Comparison of ENCODE assay signal across 1 cellular context in the genomic region with DNA sequence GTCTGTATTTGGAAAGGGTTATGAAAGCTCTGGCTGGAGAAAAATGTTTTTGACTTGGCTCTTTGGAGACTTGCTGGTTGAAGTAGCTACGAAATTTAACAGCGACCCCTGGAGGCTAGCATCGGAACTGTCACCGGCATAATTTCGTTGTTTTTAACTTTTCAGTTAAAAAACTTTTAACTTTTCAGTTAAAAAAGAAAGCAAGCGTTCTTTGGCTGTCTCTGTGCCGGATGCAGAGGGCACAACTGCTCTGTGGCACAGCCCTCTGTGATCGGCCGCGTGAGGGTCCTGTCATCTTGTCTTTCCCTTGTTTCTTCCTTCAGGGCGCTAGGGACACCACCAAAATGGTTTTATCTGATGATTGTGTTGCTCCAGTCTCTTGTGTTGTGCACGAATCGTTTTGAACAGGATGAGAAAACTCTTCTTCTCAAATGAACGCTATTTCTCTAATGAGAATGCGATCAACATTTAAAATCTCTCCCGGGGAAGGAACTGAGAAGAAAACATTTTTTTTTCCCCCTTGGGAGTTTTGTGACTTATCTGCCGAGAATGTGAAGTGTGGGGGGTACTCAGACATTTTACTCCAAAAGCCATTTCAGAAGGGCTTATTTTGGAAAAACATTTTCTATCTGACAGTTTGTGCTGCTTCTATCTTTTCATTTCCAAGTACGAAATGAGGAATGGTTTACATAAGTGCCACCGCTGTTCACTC.
TF ChIP-seq lines count a peak whose summit lies in the region.

No MANE protein-coding gene starts in this region.

TF ChIP-seq in H1, 55 proteins besides CTCF, POLR2A, EP300 and RAD21 (continued from another document):
- TF ChIP-seq, protein P1, sequence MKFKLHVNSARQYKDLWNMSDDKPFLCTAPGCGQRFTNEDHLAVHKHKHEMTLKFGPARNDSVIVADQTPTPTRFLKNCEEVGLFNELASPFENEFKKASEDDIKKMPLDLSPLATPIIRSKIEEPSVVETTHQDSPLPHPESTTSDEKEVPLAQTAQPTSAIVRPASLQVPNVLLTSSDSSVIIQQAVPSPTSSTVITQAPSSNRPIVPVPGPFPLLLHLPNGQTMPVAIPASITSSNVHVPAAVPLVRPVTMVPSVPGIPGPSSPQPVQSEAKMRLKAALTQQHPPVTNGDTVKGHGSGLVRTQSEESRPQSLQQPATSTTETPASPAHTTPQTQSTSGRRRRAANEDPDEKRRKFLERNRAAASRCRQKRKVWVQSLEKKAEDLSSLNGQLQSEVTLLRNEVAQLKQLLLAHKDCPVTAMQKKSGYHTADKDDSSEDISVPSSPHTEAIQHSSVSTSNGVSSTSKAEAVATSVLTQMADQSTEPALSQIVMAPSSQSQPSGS (IDR thresholded peaks at IDR 0.05; ENCODE audit: low read length): no peak
- TF ChIP-seq TAF1 (IDR thresholded peaks at IDR 0.05; ENCODE audit: low read depth, low read length) (no peak), ZNF274 (IDR thresholded peaks at IDR 0.05; ENCODE audit: borderline replicate concordance, extremely low read depth, low read length) (no peak), EZH2 (IDR thresholded peaks at IDR 0.05; ENCODE audit: low read depth, low read length, severe bottlenecking) (no peak), GTF2F1 (IDR thresholded peaks at IDR 0.05; ENCODE audit: borderline replicate concordance, low read depth, low read length) (no peak), TCF12 (IDR thresholded peaks at IDR 0.05; ENCODE audit: low read depth, low read length) (no peak), CHD1 (IDR thresholded peaks at IDR 0.05; ENCODE audit: low read depth, low read length) (no peak), SP2 (IDR thresholded peaks at IDR 0.05; ENCODE audit: low read length) (no peak), YY1 (IDR thresholded peaks at IDR 0.05; ENCODE audit: low read depth, low read length) (no peak), SIN3A (conservative IDR thresholded peaks at IDR 0.05 in 1 of 2, IDR thresholded peaks at IDR 0.05 in 1 of 2; ENCODE audit: low read depth in 1 of 2, low read length in 2 of 2) (no peak), HDAC2 (IDR thresholded peaks at IDR 0.05; ENCODE audit: borderline replicate concordance in 1 of 2, low read depth in 2 of 2, low read length in 2 of 2) (no peak), ASH2L (IDR thresholded peaks at IDR 0.05; ENCODE audit: low read length) (no peak), POLR2AphosphoS5 (IDR thresholded peaks at IDR 0.05; ENCODE audit: low read depth, low read length) (no peak)
